Comparison of ENCODE assay signal across 10 cellular contexts in the genomic region with DNA sequence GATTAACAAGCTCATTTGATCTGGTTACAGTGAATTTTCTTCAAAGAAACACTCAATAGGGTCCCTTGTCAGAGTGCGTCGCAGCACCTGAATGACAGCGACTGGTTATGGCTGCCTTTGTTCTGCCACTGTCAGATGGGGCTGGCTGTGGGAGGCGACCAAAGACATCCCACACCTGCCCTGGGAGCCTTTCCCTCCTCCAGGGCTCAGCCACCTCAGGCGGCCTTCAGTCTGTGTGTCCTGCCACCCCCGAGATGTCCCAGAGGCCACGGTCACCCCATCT. TPM values are rescaled to one million over a fixed set of nuclear protein-coding genes. Genes with fewer than 3 reads are reported as not detected.
"Had no signal": no experiment of that assay in that cellular context is flagged by ENCODE, and none has a peak within 500 bp of the region (broad histone marks: within the 10 kb centered on the region; RNA-seq: fewer than 3 reads in every experiment).

No MANE protein-coding gene starts in this region.

RNA-seq across cellular contexts. Expression of gene ALPI, which starts 7.5 kb away (rescaled TPM):
- total RNA-seq: activated B cell treated with CpG ODN at 0.5 μM for 24 hours; activated CD4-positive, alpha-beta memory T cell treated with anti-CD3 and anti-CD28 coated beads for 36 hours; activated naive CD8-positive, alpha-beta T cell treated with anti-CD3 and anti-CD28 coated beads for 36 hours; activated T-cell treated with anti-CD3 and anti-CD28 coated beads, Interleukin-2, amount 50 U/mL, for 72 hours; activated T-helper 17 cell treated with anti-CD3 and anti-CD28 coated beads, Interleukin-2, amount 50 U/mL, for 72 hours; aorta; LHCN-M2; OCI-LY7; PC-9; Right ventricle myocardium superior had no signal

RNA-seq across cellular contexts. Expression of gene ECEL1, which starts 39.2 kb away (rescaled TPM):
- total RNA-seq: activated B cell treated with CpG ODN at 0.5 μM for 24 hours; activated T-helper 17 cell treated with anti-CD3 and anti-CD28 coated beads, Interleukin-2, amount 50 U/mL, for 72 hours; LHCN-M2; OCI-LY7; PC-9; Right ventricle myocardium superior had no signal
- polyA plus RNA-seq: aorta had no signal

RNA-seq across cellular contexts. Expression of gene ALPG, which starts 41.8 kb away (rescaled TPM):
- total RNA-seq: activated B cell treated with CpG ODN at 0.5 μM for 24 hours; activated CD4-positive, alpha-beta memory T cell treated with anti-CD3 and anti-CD28 coated beads for 36 hours; activated naive CD8-positive, alpha-beta T cell treated with anti-CD3 and anti-CD28 coated beads for 36 hours; activated T-cell treated with anti-CD3 and anti-CD28 coated beads, Interleukin-2, amount 50 U/mL, for 72 hours; activated T-helper 17 cell treated with anti-CD3 and anti-CD28 coated beads, Interleukin-2, amount 50 U/mL, for 72 hours; aorta; LHCN-M2; OCI-LY7; Right ventricle myocardium superior had no signal
- polyA plus RNA-seq: aorta had no signal
